Comparison of ENCODE assay signal across 18 cellular contexts in genomic region chr10:22613011-22613410, GRCh38.
DNase-seq lines count a peak whose midpoint lies in the region; ATAC-seq and TF ChIP-seq lines count a peak whose summit lies in the region.
"Had no signal": no experiment of that assay in that cellular context is flagged by ENCODE, and none has a peak within 500 bp of the region (broad histone marks: within the 10 kb centered on the region; RNA-seq: fewer than 3 reads in every experiment).

No MANE protein-coding gene starts in this region.

- no peaks in the 10 kb centered on the region for H3K9me3 Mint-ChIP-seq in activated naive CD4-positive, alpha-beta T cell treated with anti-CD3 and anti-CD28 coated beads for 36 hours
- H3K9me3 Mint-ChIP-seq in activated T-helper 17 cell treated with anti-CD3 and anti-CD28 coated beads, Interleukin-2, amount 50 U/mL, for 72 hours, result no peaks in the 10 kb centered on the region
- peaks cover 0 to 1% (median 0%) of the 10 kb centered on the region in 6 donors for H3K9me3 Mint-ChIP-seq in immature natural killer cell
- peaks cover 5% of the 10 kb centered on the region for H3K9me3 Mint-ChIP-seq in type B pancreatic cell

- H3K36me3 ChIP-seq in upper lobe of left lung, result peaks cover 0 to 8% (median 2%) of the 10 kb centered on the region in 4 donors

- peaks cover 32 to 55% (median 46%) of the 10 kb centered on the region in 4 donors for H3K4me1 ChIP-seq in upper lobe of left lung

- ATAC-seq in activated T-helper 17 cell treated with anti-CD3 and anti-CD28 coated beads, Interleukin-2, amount 50 U/mL, for 72 hours (replicated peaks), result no peak
- ATAC-seq in upper lobe of left lung (ENCODE audit: low FRiP score in 2 of 2) (no peak), HG03520 (IDR thresholded peaks at IDR 0.05; ENCODE audit: unreplicated experiment) (no peak)
- ATAC-seq: esophagus mucosa, Panc1 had no signal

- H3K4me3 Mint-ChIP-seq in activated naive CD4-positive, alpha-beta T cell treated with anti-CD3 and anti-CD28 coated beads for 36 hours, result no peak overlapping the region
- H3K4me3 Mint-ChIP-seq in activated T-helper 17 cell treated with anti-CD3 and anti-CD28 coated beads, Interleukin-2, amount 50 U/mL, for 72 hours, result peak overlapping the region; percentile 74
- H3K4me3 Mint-ChIP-seq in immature natural killer cell (peak overlapping the region; percentile 72 to 90 (median 78)), type B pancreatic cell (no peak overlapping the region)

- peaks cover 25% of the 10 kb centered on the region for H3K36me3 Mint-ChIP-seq in activated naive CD4-positive, alpha-beta T cell treated with anti-CD3 and anti-CD28 coated beads for 36 hours (ENCODE audit: low read depth)
- peaks cover 45% of the 10 kb centered on the region for H3K36me3 Mint-ChIP-seq in activated T-helper 17 cell treated with anti-CD3 and anti-CD28 coated beads, Interleukin-2, amount 50 U/mL, for 72 hours (ENCODE audit: low read depth)
- H3K36me3 Mint-ChIP-seq in immature natural killer cell, result peaks cover 26 to 36% (median 32%) of the 10 kb centered on the region in 3 donors
- peaks cover 28% of the 10 kb centered on the region for H3K36me3 Mint-ChIP-seq in type B pancreatic cell

- DNase-seq in activated naive CD4-positive, alpha-beta T cell treated with anti-CD3 and anti-CD28 coated beads for 36 hours, result no peak
- DNase-seq in activated naive CD4-positive, alpha-beta T cell (lab: John Stamatoyannopoulos, UW), result no peak
- DNase-seq in immature natural killer cell (no peak), type B pancreatic cell (ENCODE audit: extremely low spot score, unreplicated experiment) (no peak), upper lobe of left lung (no peak), NCI-H69 (lab: John Stamatoyannopoulos, UW) (no peak)
- DNase-seq: activated CD4-positive, CD25-positive, alpha-beta regulatory T cell; Calu3; KG1; NCI-H1092; NCI-H2171; NCI-H82; stimulated activated naive CD4-positive, alpha-beta T cell treated with Interleukin-2 at 50 U/mL for 16 hours had no signal

- peak overlapping the region; percentile 76 for H3K27ac Mint-ChIP-seq in activated naive CD4-positive, alpha-beta T cell treated with anti-CD3 and anti-CD28 coated beads for 36 hours
- H3K27ac Mint-ChIP-seq in activated T-helper 17 cell treated with anti-CD3 and anti-CD28 coated beads, Interleukin-2, amount 50 U/mL, for 72 hours, result peak overlapping the region; percentile 66
- H3K27ac Mint-ChIP-seq in immature natural killer cell (peak overlapping the region; percentile 91 to 99 (median 96)), type B pancreatic cell (peak overlapping the region; percentile 83)

- CTCF ChIA-PET in activated naive CD4-positive, alpha-beta T cell treated with anti-CD3 and anti-CD28 coated beads for 36 hours (lab: Charles Lee), result interaction anchor here (1.5 to 2.5 kb wide), 3 partner anchors 11 to 64 kb away, joined by 4 to 10 read pairs (median 6); no protein-coding TSS in a partner anchor

- no peaks in the 10 kb centered on the region for H3K27me3 ChIP-seq in upper lobe of left lung
- H3K27me3 ChIP-seq: vagina had no signal

- 92 to 95% methylated on average over 6 of the region's 6 CpGs for WGBS in upper lobe of left lung, 2 donors

- intact Hi-C loops in activated naive CD4-positive, alpha-beta T cell treated with anti-CD3 and anti-CD28 coated beads for 36 hours (cut with micrococcal nuclease), result no loop called here

- no peaks in the 10 kb centered on the region for H3K9me3 ChIP-seq in upper lobe of left lung
- H3K9me3 ChIP-seq: vagina had no signal

- TF ChIP-seq EP300 in upper lobe of left lung (IDR thresholded peaks at IDR 0.05), result no peak

- no peak overlapping the region for H3K27ac ChIP-seq in upper lobe of left lung
- H3K27ac ChIP-seq: vagina had no signal

- peaks cover 91% of the 10 kb centered on the region for H3K4me1 Mint-ChIP-seq in activated naive CD4-positive, alpha-beta T cell treated with anti-CD3 and anti-CD28 coated beads for 36 hours (ENCODE audit: low read depth)
- H3K4me1 Mint-ChIP-seq in activated T-helper 17 cell treated with anti-CD3 and anti-CD28 coated beads, Interleukin-2, amount 50 U/mL, for 72 hours, result peaks cover 62% of the 10 kb centered on the region
- H3K4me1 Mint-ChIP-seq in immature natural killer cell (peaks cover 100% of the 10 kb centered on the region in 2 donors), type B pancreatic cell (ENCODE audit: unreplicated experiment) (peaks cover 28% of the 10 kb centered on the region)

- TF ChIP-seq CTCF in type B pancreatic cell (conservative IDR thresholded peaks at IDR 0.05) (no peak), upper lobe of left lung (IDR thresholded peaks at IDR 0.05) (no peak)

- no peak for TF ChIP-seq POLR2A in upper lobe of left lung (IDR thresholded peaks at IDR 0.05)

- H3K4me3 ChIP-seq in upper lobe of left lung, result no peak overlapping the region
- H3K4me3 ChIP-seq: vagina had no signal

- no peaks in the 10 kb centered on the region for H3K27me3 Mint-ChIP-seq in activated naive CD4-positive, alpha-beta T cell treated with anti-CD3 and anti-CD28 coated beads for 36 hours (ENCODE audit: low read depth)
- H3K27me3 Mint-ChIP-seq in activated T-helper 17 cell treated with anti-CD3 and anti-CD28 coated beads, Interleukin-2, amount 50 U/mL, for 72 hours, result no peaks in the 10 kb centered on the region
- H3K27me3 Mint-ChIP-seq in immature natural killer cell (ENCODE audit: low read depth in 3 of 3) (peaks cover 0 to 27% (median 24%) of the 10 kb centered on the region in 3 donors), type B pancreatic cell (no peaks in the 10 kb centered on the region)

Comparison
In these comparisons a context has a peak if more than half of its experiments do, and no peak if none do; other contexts are left out.
1. H3K4me3 Mint-ChIP-seq: peak in activated T-helper 17 cell treated with anti-CD3 and anti-CD28 coated beads, Interleukin-2, amount 50 U/mL, for 72 hours (single experiment) and immature natural killer cell (5 of 5); none in activated naive CD4-positive, alpha-beta T cell treated with anti-CD3 and anti-CD28 coated beads for 36 hours (single experiment) and type B pancreatic cell (single experiment).
2. Peak in every context shown above with its lines, with median percentiles within 50 percentile points of each other: H3K27ac Mint-ChIP-seq.